ENCODE assay signal across 11 cellular contexts in the genomic region with DNA sequence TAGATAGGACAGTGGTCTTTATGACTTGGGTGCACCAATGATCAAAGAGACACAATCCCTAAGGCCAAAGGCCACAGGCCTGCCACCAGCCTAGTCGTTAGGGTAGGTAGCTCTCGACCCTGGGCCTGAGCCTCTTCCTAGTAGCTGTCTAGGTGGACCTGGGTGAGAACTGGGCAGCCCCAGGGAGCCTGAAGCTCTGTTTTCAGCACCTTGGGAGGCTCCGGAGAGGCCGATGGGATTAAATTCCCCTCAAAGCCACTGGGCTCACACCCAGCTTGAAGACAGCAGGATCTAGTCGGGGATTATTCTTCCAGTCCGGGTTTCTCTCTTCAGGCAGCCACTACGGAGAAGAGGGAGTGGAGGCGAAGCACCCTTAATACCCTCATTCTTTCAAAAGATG.
A peak's percentile ranks its signal among the peaks of the same experiment; 100 is the strongest.
DNase-seq lines count a peak whose midpoint lies in the region; TF ChIP-seq lines count a peak whose summit lies in the region.
"Had no signal": no experiment of that assay in that cellular context is flagged by ENCODE, and none has a peak within 500 bp of the region (broad histone marks: within the 10 kb centered on the region; RNA-seq: fewer than 3 reads in every experiment).

No MANE protein-coding gene starts in this region.

- no peak overlapping the region for H2AFZ ChIP-seq in hepatocyte

- H3K27ac ChIP-seq in hepatocyte (no peak overlapping the region), coronary artery (no peak overlapping the region)
- H3K27ac ChIP-seq: 22Rv1 had no signal

- H3K4me2 ChIP-seq in hepatocyte, result no peak overlapping the region

- H3K79me2 ChIP-seq in hepatocyte, result no peaks in the 10 kb centered on the region

- H3K4me1 ChIP-seq in hepatocyte (ENCODE audit: insufficient read depth), result peaks cover 3% of the 10 kb centered on the region
- H3K4me1 ChIP-seq: BE2C had no signal

- H3K9me3 ChIP-seq in hepatocyte (ENCODE audit: low read depth), result no peaks in the 10 kb centered on the region
- H3K9me3 ChIP-seq: BE2C had no signal

- no peaks in the 10 kb centered on the region for H3K9me2 ChIP-seq in hepatocyte (replicated peaks; ENCODE audit: insufficient read depth)

- H4K20me1 ChIP-seq in hepatocyte (ENCODE audit: insufficient read depth, poor library complexity, severe bottlenecking), result no peaks in the 10 kb centered on the region

- WGBS in hepatocyte (ENCODE audit: low lambda C conversion rate, missing lambda C conversion rate), result 18% methylated on average over 8 of the region's 8 CpGs

- H3K4me3 ChIP-seq in hepatocyte (no peak overlapping the region), coronary artery (no peak overlapping the region)

- H3K36me3 ChIP-seq in hepatocyte (replicated peaks; ENCODE audit: insufficient read depth, low read depth), result no peaks in the 10 kb centered on the region
- H3K36me3 ChIP-seq: BE2C had no signal

- H3K27me3 ChIP-seq in hepatocyte, result no peaks in the 10 kb centered on the region

- no peak for TF ChIP-seq CTCF in hepatocyte (IDR thresholded peaks at IDR 0.05; ENCODE audit: poor library complexity)
- no peak for TF ChIP-seq CTCF in coronary artery (IDR thresholded peaks at IDR 0.05)

- DNase-seq in DMS79 treated with DMSO at 0.1 percent for 48 hours (lab: John Stamatoyannopoulos, UW), result peak; percentile 64
- no peak for DNase-seq in DMS79 (lab: John Stamatoyannopoulos, UW)
- DNase-seq in NCI-H82 treated with DMSO at 0.1 percent for 48 hours (lab: John Stamatoyannopoulos, UW; ENCODE audit: unreplicated experiment), result peak; percentile 99
- DNase-seq in hepatocyte (ENCODE audit: low spot score), result peak; percentile 9
- DNase-seq in hippocampal formation (lab: John Stamatoyannopoulos, UW), result no peak
- DNase-seq in coronary artery (ENCODE audit: low spot score), result no peak
- DNase-seq in SIG-M5 treated with dmso at 0.1 percent for 504 hours (lab: John Stamatoyannopoulos, UW; ENCODE audit: unreplicated experiment), result no peak
- DNase-seq in iPS-NIHi11 (ENCODE audit: low spot score), result no peak
- DNase-seq: BE2C; CD4-positive, alpha-beta T cell had no signal

Comparison
In these comparisons a context has a peak if more than half of its experiments do, and no peak if none do; other contexts are left out.
1. DNase-seq: peak in DMS79 treated with DMSO at 0.1 percent for 48 hours (single experiment), NCI-H82 treated with DMSO at 0.1 percent for 48 hours (single experiment) and hepatocyte (single experiment); none in DMS79 (single experiment), hippocampal formation (0 of 2), coronary artery (single experiment), SIG-M5 treated with dmso at 0.1 percent for 504 hours (single experiment) and iPS-NIHi11 (single experiment).